In the genomic region with DNA sequence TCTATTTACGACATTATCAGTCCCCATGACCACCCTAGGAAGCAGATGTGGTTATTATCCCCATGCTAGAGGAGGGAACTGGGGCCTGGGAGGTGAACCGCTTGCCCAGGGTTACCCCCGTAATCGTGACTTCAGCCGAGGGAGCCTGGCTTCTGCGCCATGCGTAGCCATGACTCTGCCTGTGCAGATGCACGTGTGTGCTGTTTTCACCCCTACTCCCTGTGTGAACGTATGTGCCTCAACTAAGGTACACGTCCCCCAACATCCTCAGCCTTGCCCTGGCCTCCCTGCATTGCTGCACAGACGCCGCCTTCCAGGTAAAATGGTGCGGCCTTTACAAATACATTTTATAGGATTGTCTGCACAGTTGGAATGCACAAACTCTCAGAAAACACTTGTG, we compare ENCODE assay signal across 15 cellular contexts. TPM values are rescaled to one million over a fixed set of nuclear protein-coding genes. Genes with fewer than 3 reads are reported as not detected.
DNase-seq lines count a peak whose midpoint lies in the region.
"Had no signal": no experiment of that assay in that cellular context is flagged by ENCODE, and none has a peak within 500 bp of the region (broad histone marks: within the 10 kb centered on the region; RNA-seq: fewer than 3 reads in every experiment).

No MANE protein-coding gene starts in this region.

- POLR2A ChIA-PET in activated CD4-positive, alpha-beta memory T cell treated with anti-CD3 and anti-CD28 coated beads, Interleukin-2, amount 10 ng/mL, durations not matched to agents 7 days and 5 days (lab: Charles Lee): no interaction called here
- POLR2A ChIA-PET in activated CD4-positive, alpha-beta memory T cell treated with anti-CD3 and anti-CD28 coated beads for 36 hours (lab: Charles Lee): no interaction called here

- intact Hi-C loops in activated CD4-positive, alpha-beta memory T cell treated with anti-CD3 and anti-CD28 coated beads for 36 hours (cut with micrococcal nuclease): no loop called here

- no peaks in the 10 kb centered on the region for H3K9me3 Mint-ChIP-seq in activated CD4-positive, alpha-beta memory T cell treated with anti-CD3 and anti-CD28 coated beads, Interleukin-2, amount 10 ng/mL, durations not matched to agents 7 days and 5 days
- H3K9me3 Mint-ChIP-seq in activated CD4-positive, alpha-beta memory T cell treated with anti-CD3 and anti-CD28 coated beads for 36 hours: no peaks in the 10 kb centered on the region
- H3K9me3 Mint-ChIP-seq: CD4-positive, CD25-positive, alpha-beta regulatory T cell; CD8-positive, alpha-beta T cell; GM23338; H9 had no signal

- peaks cover 86% of the 10 kb centered on the region for H3K36me3 Mint-ChIP-seq in activated CD4-positive, alpha-beta memory T cell treated with anti-CD3 and anti-CD28 coated beads, Interleukin-2, amount 10 ng/mL, durations not matched to agents 7 days and 5 days (ENCODE audit: low read depth)
- H3K36me3 Mint-ChIP-seq in activated CD4-positive, alpha-beta memory T cell treated with anti-CD3 and anti-CD28 coated beads for 36 hours: peaks cover 66% of the 10 kb centered on the region

- H3K27ac Mint-ChIP-seq in activated CD4-positive, alpha-beta memory T cell treated with anti-CD3 and anti-CD28 coated beads, Interleukin-2, amount 10 ng/mL, durations not matched to agents 7 days and 5 days: no peak overlapping the region
- no peak overlapping the region for H3K27ac Mint-ChIP-seq in activated CD4-positive, alpha-beta memory T cell treated with anti-CD3 and anti-CD28 coated beads for 36 hours
- H3K27ac Mint-ChIP-seq: B cell; CD4-positive, CD25-positive, alpha-beta regulatory T cell; CD8-positive, alpha-beta T cell; GM23338; H9 had no signal

- no peaks in the 10 kb centered on the region for H3K27me3 Mint-ChIP-seq in activated CD4-positive, alpha-beta memory T cell treated with anti-CD3 and anti-CD28 coated beads, Interleukin-2, amount 10 ng/mL, durations not matched to agents 7 days and 5 days
- no peaks in the 10 kb centered on the region for H3K27me3 Mint-ChIP-seq in activated CD4-positive, alpha-beta memory T cell treated with anti-CD3 and anti-CD28 coated beads for 36 hours
- H3K27me3 Mint-ChIP-seq: B cell; CD4-positive, CD25-positive, alpha-beta regulatory T cell had no signal

- H3K4me3 Mint-ChIP-seq in activated CD4-positive, alpha-beta memory T cell treated with anti-CD3 and anti-CD28 coated beads, Interleukin-2, amount 10 ng/mL, durations not matched to agents 7 days and 5 days: no peak overlapping the region
- no peak overlapping the region for H3K4me3 Mint-ChIP-seq in activated CD4-positive, alpha-beta memory T cell treated with anti-CD3 and anti-CD28 coated beads for 36 hours
- H3K4me3 Mint-ChIP-seq: B cell; CD4-positive, CD25-positive, alpha-beta regulatory T cell; CD8-positive, alpha-beta T cell; GM23338; H9 had no signal

- peaks cover 5% of the 10 kb centered on the region for H3K4me1 Mint-ChIP-seq in activated CD4-positive, alpha-beta memory T cell treated with anti-CD3 and anti-CD28 coated beads, Interleukin-2, amount 10 ng/mL, durations not matched to agents 7 days and 5 days
- peaks cover 3% of the 10 kb centered on the region for H3K4me1 Mint-ChIP-seq in activated CD4-positive, alpha-beta memory T cell treated with anti-CD3 and anti-CD28 coated beads for 36 hours (ENCODE audit: low read depth)
- H3K4me1 Mint-ChIP-seq: B cell had no signal

- DNase-seq in activated CD4-positive, alpha-beta memory T cell treated with anti-CD3 and anti-CD28 coated beads, Interleukin-2, amount 10 ng/mL, durations not matched to agents 7 days and 5 days: peak; percentile 11
- no peak for DNase-seq in activated CD4-positive, alpha-beta memory T cell treated with anti-CD3 and anti-CD28 coated beads for 36 hours
- peak; percentile 5 for DNase-seq in activated effector memory CD4-positive, alpha-beta T cell treated with anti-CD3 and anti-CD28 coated beads, Interleukin-2, amount 50 U/mL, for 16 hours
- no peak for DNase-seq in activated effector memory CD4-positive, alpha-beta T cell treated with Interleukin-2 at 50 U/mL for 16 hours
- peak; percentile 12 for DNase-seq in stimulated activated CD8-positive, alpha-beta memory T cell treated with anti-CD3 and anti-CD28 coated beads, Interleukin-4, amount 100 ng/mL, for 48 hours
- no peak for DNase-seq in COLO829 (ENCODE audit: low spot score)
- DNase-seq: Calu3; CD4-positive, CD25-positive, alpha-beta regulatory T cell; CD8-positive, alpha-beta T cell; COR-L47; DMS53; GF-D8; H9 had no signal

- CTCF ChIA-PET in activated CD4-positive, alpha-beta memory T cell treated with anti-CD3 and anti-CD28 coated beads, Interleukin-2, amount 10 ng/mL, durations not matched to agents 7 days and 5 days (lab: Charles Lee): interaction anchor here (0.9 to 10.8 kb wide), 6 partner anchors 33 to 106 kb away, joined by 3 to 327 read pairs (median 4); no protein-coding TSS in a partner anchor
- CTCF ChIA-PET in activated CD4-positive, alpha-beta memory T cell treated with anti-CD3 and anti-CD28 coated beads for 36 hours (lab: Charles Lee): interaction anchor here (0.9 to 10.8 kb wide), 4 partner anchors 46 to 746 kb away, joined by 3 to 364 read pairs (median 126); partner anchors contain the start of gene LPIN1

RNA-seq across cellular contexts. Expression of gene LPIN1, which starts 40.2 kb away (rescaled TPM):
- 10 to 100 TPM; 54.0 to 57.8 TPM for total RNA-seq in activated CD4-positive, alpha-beta memory T cell treated with anti-CD3 and anti-CD28 coated beads, Interleukin-2, amount 10 ng/mL, durations not matched to agents 7 days and 5 days
- 10 to 100 TPM; 41.1 to 48.0 TPM for total RNA-seq in activated CD4-positive, alpha-beta memory T cell treated with anti-CD3 and anti-CD28 coated beads for 36 hours

Comparison
In these comparisons a context has a peak if more than half of its experiments do, and no peak if none do; other contexts are left out.
1. DNase-seq: peak in activated CD4-positive, alpha-beta memory T cell treated with anti-CD3 and anti-CD28 coated beads, Interleukin-2, amount 10 ng/mL, durations not matched to agents 7 days and 5 days (single experiment), activated effector memory CD4-positive, alpha-beta T cell treated with anti-CD3 and anti-CD28 coated beads, Interleukin-2, amount 50 U/mL, for 16 hours (single experiment) and stimulated activated CD8-positive, alpha-beta memory T cell treated with anti-CD3 and anti-CD28 coated beads, Interleukin-4, amount 100 ng/mL, for 48 hours (single experiment); none in activated CD4-positive, alpha-beta memory T cell treated with anti-CD3 and anti-CD28 coated beads for 36 hours (single experiment), activated effector memory CD4-positive, alpha-beta T cell treated with Interleukin-2 at 50 U/mL for 16 hours (single experiment) and COLO829 (single experiment).